In the genomic region with DNA sequence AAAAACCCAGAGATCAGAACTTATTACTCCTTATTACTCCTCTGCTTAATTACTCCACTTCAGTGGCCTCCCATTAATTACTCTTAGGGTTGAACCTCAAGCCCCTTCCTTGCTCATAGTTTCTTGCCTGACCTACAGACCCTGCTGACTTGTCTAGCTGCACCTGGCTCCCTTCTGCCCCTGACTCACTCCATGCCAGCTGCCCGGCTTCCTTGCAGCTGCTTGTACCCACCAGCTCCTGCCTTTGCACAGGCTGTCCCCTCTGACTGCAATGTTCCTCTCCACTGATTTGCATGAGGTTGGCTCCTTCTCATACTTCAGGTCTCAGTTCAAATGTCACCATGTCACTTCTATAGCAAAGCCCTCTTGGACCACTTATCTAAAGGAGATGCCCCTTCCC, we compare ENCODE assay signal across 28 cellular contexts. TPM values are rescaled to one million over a fixed set of nuclear protein-coding genes. Genes with fewer than 3 reads are reported as not detected.
"Had no signal": no experiment of that assay in that cellular context is flagged by ENCODE, and none has a peak within 500 bp of the region (broad histone marks: within the 10 kb centered on the region; RNA-seq: fewer than 3 reads in every experiment).

No MANE protein-coding gene starts in this region.

- H3K36me3 ChIP-seq: adrenal gland, ascending aorta, brain microvascular endothelial cell, heart right ventricle, lower lobe of right lung, pancreas, tibial artery had no signal

- H3K4me3 Mint-ChIP-seq: stimulated activated effector memory CD8-positive, alpha-beta T cell treated with anti-CD3 and anti-CD28 coated beads, Interleukin-12 subunit alpha, Interleukin-12 subunit beta, amount 100 ng/mL, for 72 hours; stimulated activated naive CD8-positive, alpha-beta T cell treated with anti-CD3 and anti-CD28 coated beads, Interleukin-15, amount 100 ng/mL, for 72 hours had no signal

- H3K9me3 Mint-ChIP-seq: stimulated activated effector memory CD8-positive, alpha-beta T cell treated with anti-CD3 and anti-CD28 coated beads, Interleukin-12 subunit alpha, Interleukin-12 subunit beta, amount 100 ng/mL, for 72 hours; stimulated activated naive CD8-positive, alpha-beta T cell treated with anti-CD3 and anti-CD28 coated beads, Interleukin-15, amount 100 ng/mL, for 72 hours had no signal

- H3K27ac ChIP-seq: adrenal gland, ascending aorta, brain microvascular endothelial cell, heart right ventricle, lower lobe of right lung, pancreas, psoas muscle, tibial artery had no signal

- H3K9me3 ChIP-seq: adrenal gland, ascending aorta, heart right ventricle, lower lobe of right lung, mucosa of descending colon, pancreas, psoas muscle, tibial artery had no signal

- DNase-seq: activated CD4-positive, alpha-beta T cell treated with anti-CD3 and anti-CD28 coated beads for 1 hour; activated CD4-positive, alpha-beta T cell treated with anti-CD3 and anti-CD28 coated beads, Interleukin-2, amount 50 U/mL, for 1 hour; activated gamma-delta T cell treated with Interleukin-2 at 50 U/mL for 16 hours; activated T-cell treated with anti-CD3 and anti-CD28 coated beads, Interleukin-2, amount 50 U/mL, for 1 hour; adrenal gland; brain microvascular endothelial cell; central memory CD4-positive, alpha-beta T cell; dermis blood vessel endothelial cell; effector CD8-positive, alpha-beta T cell; erythroblast; foreskin fibroblast; heart right ventricle; kidney; lower lobe of right lung; mesendoderm; mucosa of descending colon; naive thymus-derived CD4-positive, alpha-beta T cell; pancreas; psoas muscle; right cardiac atrium; stimulated activated CD4-positive, alpha-beta T cell treated with anti-CD3 and anti-CD28 coated beads, Interleukin-12 subunit alpha, Interleukin-12 subunit beta, amount 100 ng/mL, for 4 hours; stimulated activated CD4-positive, alpha-beta T cell treated with anti-CD3 and anti-CD28 coated beads, Interleukin-1b, Interleukin-23, amount 100 ng/mL, for 48 hours; stimulated activated naive CD8-positive, alpha-beta T cell treated with anti-CD3 and anti-CD28 coated beads, Interleukin-15, amount 100 ng/mL, for 72 hours; T-helper 9 cell; tibial artery had no signal

- H3K36me3 Mint-ChIP-seq: activated naive CD8-positive, alpha-beta T cell had no signal

- H3K27ac Mint-ChIP-seq: activated naive CD8-positive, alpha-beta T cell; stimulated activated naive CD8-positive, alpha-beta T cell treated with anti-CD3 and anti-CD28 coated beads, Interleukin-15, amount 100 ng/mL, for 72 hours had no signal

- H3K27me3 ChIP-seq: ascending aorta, pancreas, tibial artery had no signal

- H3K4me3 ChIP-seq: adrenal gland, ascending aorta, heart right ventricle, lower lobe of right lung, mucosa of descending colon, pancreas, psoas muscle, tibial artery had no signal

RNA-seq across cellular contexts. Expression of a gene that starts 1.9 kb away (rescaled TPM):
- polyA plus RNA-seq: naive thymus-derived CD4-positive, alpha-beta T cell had no signal
